ENCODE assay signal across 16 cellular contexts in the genomic region with DNA sequence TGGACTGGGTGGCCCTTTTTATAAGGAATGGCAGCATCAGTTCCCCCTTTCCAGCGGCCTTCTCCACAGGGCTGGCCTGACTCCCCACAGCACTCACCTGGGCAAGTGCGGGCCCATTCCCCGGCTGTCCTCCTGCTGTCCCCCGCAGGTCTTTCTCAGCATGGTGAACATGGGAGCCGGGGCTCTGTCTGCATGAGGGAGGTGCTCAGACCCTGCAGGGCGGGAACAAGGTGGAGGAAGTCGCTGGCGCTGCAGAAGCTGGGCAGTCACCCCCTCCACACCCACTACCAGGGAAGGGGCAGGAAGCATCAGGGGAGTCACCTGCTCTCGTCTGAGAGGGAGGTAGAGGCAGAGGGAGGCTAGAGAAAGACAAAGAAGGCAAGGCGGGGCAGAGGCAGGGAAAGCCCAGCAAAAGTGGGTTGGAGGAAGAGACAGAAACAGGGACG. TPM values are rescaled to one million over a fixed set of nuclear protein-coding genes. Genes with fewer than 3 reads are reported as not detected.
DNase-seq lines count a peak whose midpoint lies in the region; ATAC-seq, FAIRE-seq and TF ChIP-seq lines count a peak whose summit lies in the region.
"Had no signal": no experiment of that assay in that cellular context is flagged by ENCODE, and none has a peak within 500 bp of the region (broad histone marks: within the 10 kb centered on the region; RNA-seq: fewer than 3 reads in every experiment).

No MANE protein-coding gene starts in this region.

- no peak overlapping the region for H3K4me3 Mint-ChIP-seq in GM23338
- H3K4me3 Mint-ChIP-seq: CD8-positive, alpha-beta T cell had no signal

- no peak overlapping the region for H3K27ac ChIP-seq in GM23338 (ENCODE audit: low read depth)
- no peak overlapping the region for H3K27ac ChIP-seq in HCT116 (ENCODE audit: low read depth, low read length)
- no peak overlapping the region for H3K27ac ChIP-seq in H1 (ENCODE audit: low read depth, low read length)
- H3K27ac ChIP-seq in rectal smooth muscle tissue (ENCODE audit: low read depth, low read length) = peak overlapping the region; percentile 27
- H3K27ac ChIP-seq: A549, C4-2B, HL-60 had no signal

- H4K91ac ChIP-seq in H1 (replicated peaks; ENCODE audit: insufficient read length, low read length) = no peak overlapping the region

- H3K23ac ChIP-seq in H1 (ENCODE audit: insufficient read length) = no peak overlapping the region

- TF ChIP-seq POLR2A in HCT116 (IDR thresholded peaks at IDR 0.05; ENCODE audit: borderline replicate concordance, extremely low read depth, insufficient read depth, insufficient read length) (no peak), H1 (IDR thresholded peaks at IDR 0.05; ENCODE audit: control extremely low read depth in 1 of 2, low read depth in 2 of 2, low read length in 2 of 2) (no peak)

- 0 out of 2 replicates have a peak overlapping the region, but pooled peaks have one; percentile 2 for H2BK12ac ChIP-seq in H1 (ENCODE audit: low read depth, low read length)

- WGBS in H1 (ENCODE audit: extremely low coverage in 1 of 2, insufficient coverage in 1 of 2, insufficient read length in 1 of 2, insufficient replicate concordance in 2 of 2, low coverage in 1 of 2, low lambda C conversion rate in 2 of 2, missing lambda C conversion rate in 1 of 2), 2 experiments = 71% methylated on average over 11 of the region's 11 CpGs; no CpG with 5 or more reads in 1 of the 2 experiments

- H3K36me3 Mint-ChIP-seq in GM23338 (ENCODE audit: low read depth) = no peaks in the 10 kb centered on the region; the same call in 2 of the 3 replicates

- H3K27me3 ChIP-seq in GM23338 (ENCODE audit: insufficient read depth) (peaks cover 28% of the 10 kb centered on the region), HCT116 (ENCODE audit: insufficient read depth, low read length) (no peaks in the 10 kb centered on the region), H1 (replicated peaks in 1 of 4; ENCODE audit: control insufficient read depth in 3 of 4, extremely low read depth in 1 of 4, insufficient read depth in 3 of 4, low read length in 3 of 4) (peaks cover 4 to 24% (median 17%) of the 10 kb centered on the region in 4 experiments), rectal smooth muscle tissue (ENCODE audit: control insufficient read depth, insufficient read depth, low read length) (no peaks in the 10 kb centered on the region)
- H3K27me3 ChIP-seq: BE2C had no signal

- FAIRE-seq in H1 (lab: Jason Lieb, UNC) = no peak
- FAIRE-seq: A549, D721Med, GM12878, K562 had no signal

- H3K4me2 ChIP-seq in GM23338 = no peak overlapping the region
- H3K4me2 ChIP-seq in HCT116 (ENCODE audit: low read length) = no peak overlapping the region
- H3K4me2 ChIP-seq in H1 (ENCODE audit: insufficient read depth in 1 of 2, low read depth in 2 of 2, low read length in 2 of 2) = no peak overlapping the region; a peak in 1 of 4 replicates
- H3K4me2 ChIP-seq: A549 had no signal

- H3K4me3 ChIP-seq in GM23338 = no peak overlapping the region
- no peak overlapping the region for H3K4me3 ChIP-seq in HCT116 (replicated peaks in 1 of 2; ENCODE audit: low read depth in 1 of 2, low read length in 2 of 2)
- H3K4me3 ChIP-seq in H1 (ENCODE audit: extremely low read depth in 1 of 4, insufficient read depth in 2 of 4, low read depth in 3 of 4, low read length in 4 of 4) = no peak overlapping the region
- H3K4me3 ChIP-seq in rectal smooth muscle tissue (ENCODE audit: low read length) = no peak overlapping the region
- H3K4me3 ChIP-seq: A549, GM12878, K562 had no signal

- no peak overlapping the region for H3K27ac Mint-ChIP-seq in GM23338
- H3K27ac Mint-ChIP-seq: CD8-positive, alpha-beta T cell had no signal

- H3K18ac ChIP-seq in H1 (ENCODE audit: extremely low read depth, low read length) = peak overlapping the region; percentile 19; the same call in 1 of the 2 replicates

- intact Hi-C loops in HCT116 (cut with micrococcal nuclease) = no loop called here

- H3K14ac ChIP-seq in H1 (ENCODE audit: insufficient read length) = no peak overlapping the region

- TF ChIP-seq CTCF in GM23338 (conservative IDR thresholded peaks at IDR 0.05; ENCODE audit: low read depth in 2 of 2) (no peak), HCT116 (IDR thresholded peaks at IDR 0.05 in 2 of 3, conservative IDR thresholded peaks at IDR 0.05 in 1 of 3; ENCODE audit: borderline replicate concordance in 1 of 3, insufficient read depth in 1 of 3, low read depth in 2 of 3, low read length in 2 of 3) (no peak), H1 (IDR thresholded peaks at IDR 0.05; ENCODE audit: control extremely low read depth in 1 of 3, insufficient read depth in 1 of 3, low read depth in 1 of 3, low read length in 3 of 3) (no peak)

- H2BK15ac ChIP-seq in H1 (ENCODE audit: low read length) = no peak overlapping the region; the same call in 1 of the 2 replicates

- TF ChIP-seq RAD21 in HCT116 (IDR thresholded peaks at IDR 0.05; ENCODE audit: low read depth) = no peak
- no peak for TF ChIP-seq RAD21 in H1 (IDR thresholded peaks at IDR 0.05 in 1 of 2, conservative IDR thresholded peaks at IDR 0.05 in 1 of 2; ENCODE audit: low read depth in 2 of 2, low read length in 2 of 2)

- H3K9me3 Mint-ChIP-seq in GM23338 = peaks cover 3% of the 10 kb centered on the region; the same call in 2 of the 3 replicates
- H3K9me3 Mint-ChIP-seq: CD8-positive, alpha-beta T cell had no signal

- peaks cover 6% of the 10 kb centered on the region; the same call in 1 of the 2 replicates for H3K23me2 ChIP-seq in H1 (ENCODE audit: low read depth, low read length)

- peaks cover 34% of the 10 kb centered on the region for H3K27me3 Mint-ChIP-seq in GM23338 (ENCODE audit: insufficient read depth, low read depth, poor library complexity)

- H3K4me1 Mint-ChIP-seq in GM23338 = peaks cover 13% of the 10 kb centered on the region

- H2BK5ac ChIP-seq in H1 (ENCODE audit: low read depth, low read length) = peak overlapping the region; percentile 60; the same call in 1 of the 2 replicates

- no peak overlapping the region for H2AK5ac ChIP-seq in H1 (ENCODE audit: low read depth, low read length)

- H4K20me1 ChIP-seq in GM23338 (replicated peaks; ENCODE audit: insufficient read depth) = no peaks in the 10 kb centered on the region
- H4K20me1 ChIP-seq in HCT116 (ENCODE audit: insufficient read depth) = no peaks in the 10 kb centered on the region
- H4K20me1 ChIP-seq in H1 (replicated peaks in 1 of 2; ENCODE audit: control insufficient read depth in 1 of 2, insufficient read depth in 2 of 2, low read length in 2 of 2) = no peaks in the 10 kb centered on the region

- H3K79me1 ChIP-seq in H1 (ENCODE audit: low read depth, low read length) = no peaks in the 10 kb centered on the region

- no peak overlapping the region for H2BK120ac ChIP-seq in H1 (replicated peaks; ENCODE audit: low read depth, low read length)

- H3K9ac ChIP-seq in HCT116 (ENCODE audit: low read length) (no peak overlapping the region), H1 (replicated peaks in 1 of 4; ENCODE audit: extremely low read depth in 1 of 4, low read depth in 3 of 4, low read length in 3 of 4) (no peak overlapping the region), rectal smooth muscle tissue (ENCODE audit: low read length) (no peak overlapping the region)

- no peak overlapping the region; the same call in 1 of the 2 replicates for H2AFZ ChIP-seq in GM23338
- H2AFZ ChIP-seq in HCT116 (ENCODE audit: low read depth, low read length, poor library complexity, severe bottlenecking) = no peak overlapping the region
- no peak overlapping the region for H2AFZ ChIP-seq in H1 (ENCODE audit: low read length)

- H2BK20ac ChIP-seq in H1 (ENCODE audit: low read length) = no peak overlapping the region

- RAD21 ChIA-PET in HCT116 (lab: Charles Lee; ENCODE audit: low non-redundant PET in 1 of 2, low total read pairs in 2 of 2, uncharacterized antibody in 2 of 2, unreplicated experiment in 2 of 2) = no interaction called here

- no TSS peak for BruUV-seq in HCT116 (replicated peaks; lab: Mats Ljungman, UMichigan)

- H3K4ac ChIP-seq in H1 (replicated peaks; ENCODE audit: insufficient read length, low read depth, low read length) = no peak overlapping the region

- H3K9me3 ChIP-seq in HCT116 (ENCODE audit: control insufficient read depth in 1 of 2, insufficient read depth in 1 of 2, low read depth in 1 of 2, low read length in 2 of 2) (no peaks in the 10 kb centered on the region), H1 (ENCODE audit: insufficient read depth in 2 of 2, low read depth in 1 of 2, low read length in 1 of 2) (no peaks in the 10 kb centered on the region)
- H3K9me3 ChIP-seq: A549, BE2C had no signal

- H4K5ac ChIP-seq in H1 (ENCODE audit: insufficient read length, low read depth, low read length) = no peak overlapping the region

- H3K79me2 ChIP-seq in GM23338 (replicated peaks; ENCODE audit: insufficient read depth) (no peaks in the 10 kb centered on the region), HCT116 (ENCODE audit: insufficient read depth, low read length) (no peaks in the 10 kb centered on the region), H1 (ENCODE audit: control insufficient read depth in 1 of 2, insufficient read depth in 2 of 2, low read length in 2 of 2) (no peaks in the 10 kb centered on the region)

- H3K9me2 ChIP-seq in GM23338 (ENCODE audit: insufficient read depth) (no peaks in the 10 kb centered on the region), HCT116 (ENCODE audit: insufficient read depth) (no peaks in the 10 kb centered on the region)

- H3K4me1 ChIP-seq in GM23338 (ENCODE audit: insufficient read depth) (peaks cover 4% of the 10 kb centered on the region; the same call in 1 of the 2 replicates), HCT116 (ENCODE audit: control insufficient read depth in 1 of 2, insufficient read depth in 2 of 2, low read length in 2 of 2) (no peaks in the 10 kb centered on the region), H1 (replicated peaks in 1 of 4; ENCODE audit: control insufficient read depth in 3 of 4, insufficient read depth in 4 of 4, low read length in 3 of 4) (peaks cover 0 to 7% (median 5%) of the 10 kb centered on the region in 4 experiments; a peak in 5 of 7 replicates), rectal smooth muscle tissue (ENCODE audit: control insufficient read depth, insufficient read depth, low read length) (peaks cover 24% of the 10 kb centered on the region)
- H3K4me1 ChIP-seq: A549, BE2C had no signal

- H3F3A ChIP-seq in GM23338 (replicated peaks; ENCODE audit: low read depth) = no peaks in the 10 kb centered on the region

- no peak overlapping the region for H3K56ac ChIP-seq in H1 (replicated peaks; ENCODE audit: insufficient read length, low read depth, low read length)

- DNase-seq in GM23338 (ENCODE audit: low spot score) (peak; percentile 31), HCT116 (ENCODE audit: low read depth, low spot score) (no peak), H1 (ENCODE audit: low read depth in 1 of 2, low spot score in 2 of 2) (no peak), activated gamma-delta T cell treated with Interleukin-2 at 50 U/mL for 16 hours (no peak), cortex of kidney (lab: John Stamatoyannopoulos, UW) (no peak), nucleus accumbens (lab: John Stamatoyannopoulos, UW) (no peak)
- DNase-seq: BE2C; CD8-positive, alpha-beta T cell; COR-L47 had no signal

- ATAC-seq in GM23338 (peak; percentile 38), HCT116 (0 out of 2 replicates have a peak, but pooled peaks have one; percentile 10)
- ATAC-seq: A549; CD8-positive, alpha-beta T cell; GM12878; K562 had no signal

- POLR2A ChIA-PET in HCT116 (lab: Charles Lee) = no interaction called here
- POLR2A ChIA-PET in H1 (lab: Charles Lee; ENCODE audit: partially characterized antibody) = interaction anchor here (0.8 to 2.0 kb wide), 3 partner anchors 11 to 24 kb away, joined by 4 to 5 read pairs (median 5); a partner anchor contains a TSS

- TF ChIP-seq EP300 in H1 (IDR thresholded peaks at IDR 0.05; ENCODE audit: borderline replicate concordance in 1 of 2, low read depth in 2 of 2, low read length in 2 of 2) = no peak

- no peaks in the 10 kb centered on the region for H3K36me3 ChIP-seq in GM23338 (ENCODE audit: insufficient read depth)
- H3K36me3 ChIP-seq in HCT116 (ENCODE audit: control insufficient read depth in 1 of 2, insufficient read depth in 2 of 2, low read length in 2 of 2) = no peaks in the 10 kb centered on the region
- H3K36me3 ChIP-seq in H1 (ENCODE audit: control insufficient read depth in 2 of 4, insufficient read depth in 4 of 4, low read length in 3 of 4) = no peaks in the 10 kb centered on the region
- no peaks in the 10 kb centered on the region for H3K36me3 ChIP-seq in rectal smooth muscle tissue (ENCODE audit: control insufficient read depth, insufficient read depth, low read length)
- H3K36me3 ChIP-seq: BE2C had no signal

- CTCF ChIA-PET in HCT116 (lab: Charles Lee) (no interaction called here), H1 (lab: Charles Lee; ENCODE audit: partially characterized antibody) (interaction anchor here (0.6 to 1.5 kb wide), 2 partner anchors 9 to 136 kb away, joined by 3 to 5 read pairs; no protein-coding TSS in a partner anchor)

- no peak overlapping the region for H4K8ac ChIP-seq in H1 (ENCODE audit: extremely low read depth, insufficient read depth, low read length)

RNA-seq across cellular contexts. Expression of a gene that starts 12.2 kb away (rescaled TPM):
- total RNA-seq in GM23338 (2014; rRNA removed; shearing (Covaris generic)) = 76.3 and 85.5 TPM in 2 replicates
- polyA plus RNA-seq in GM23338 (2016; fragmentation: Nextera tagmentation; extraction: Ambion mirVana) (38.8 and 42.7 TPM in 2 replicates), H1 (2011; rRNA removed) (32.6 and 58.9 TPM in 2 replicates)
- total RNA-seq in HCT116 (2021; ENCODE audit: unreplicated experiment) = 47.8 TPM
- polyA plus RNA-seq in HCT116 (2012) = 31.0 and 34.8 TPM in 2 replicates
- total RNA-seq in H1 (2021; fragmentation: NEBNext Ultra II Directional; extraction: Animal tissue kit (Norgen Biotek cat#: 25700)) = 35.2 and 36.3 TPM in 2 replicates
- 46.1 TPM for polyA plus RNA-seq in H1 (2011; cell fraction: cytosol; rRNA removed)
- 114 TPM for polyA plus RNA-seq in H1 (2011; cell fraction: nucleus; rRNA removed)
- polyA plus RNA-seq in H1 (2012, experiment 1 of 2) = 23.0 to 32.3 TPM (median 28.2 TPM) in 4 replicates
- 22.4 TPM for polyA plus RNA-seq in H1 (2012, experiment 2 of 2)
- polyA plus RNA-seq in H1 (2013, experiment 1 of 2) = 34.8 TPM
- polyA plus RNA-seq in H1 (2013, experiment 2 of 2) = 33.0 TPM
- 2.3 and 2.4 TPM in 2 replicates for polyA minus RNA-seq in H1 (2011; rRNA and poly(A)+ RNA removed)
- polyA minus RNA-seq in H1 (2011; cell fraction: cytosol; rRNA and poly(A)+ RNA removed) = 13.8 TPM
- 35.0 TPM for polyA minus RNA-seq in H1 (2011; cell fraction: nucleus; rRNA and poly(A)+ RNA removed)

RNA-seq across cellular contexts. Expression of a gene that starts 24.1 kb away (rescaled TPM):
- total RNA-seq in GM23338 (2014; rRNA removed; shearing (Covaris generic)) = 17.0 and 29.7 TPM in 2 replicates
- 35.9 and 36.3 TPM in 2 replicates for polyA plus RNA-seq in GM23338 (2016; fragmentation: Nextera tagmentation; extraction: Ambion mirVana)
- 53.4 TPM for total RNA-seq in HCT116 (2021; ENCODE audit: unreplicated experiment)
- polyA plus RNA-seq in HCT116 (2012) = 28.7 and 32.4 TPM in 2 replicates
- total RNA-seq in H1 (2021; fragmentation: NEBNext Ultra II Directional; extraction: Animal tissue kit (Norgen Biotek cat#: 25700)) = 30.4 and 33.8 TPM in 2 replicates
- polyA plus RNA-seq in H1 (2011; rRNA removed) = 23.5 and 29.4 TPM in 2 replicates
- 35.7 TPM for polyA plus RNA-seq in H1 (2011; cell fraction: cytosol; rRNA removed)
- 41.3 TPM for polyA plus RNA-seq in H1 (2011; cell fraction: nucleus; rRNA removed)
- 23.2 to 32.3 TPM (median 29.4 TPM) in 4 replicates for polyA plus RNA-seq in H1 (2012, experiment 1 of 2)
- polyA plus RNA-seq in H1 (2012, experiment 2 of 2) = 29.2 TPM
- polyA plus RNA-seq in H1 (2013, experiment 1 of 2) = 23.9 TPM
- 24.4 TPM for polyA plus RNA-seq in H1 (2013, experiment 2 of 2)
- 23.3 and 23.4 TPM in 2 replicates for polyA minus RNA-seq in H1 (2011; rRNA and poly(A)+ RNA removed)
- polyA minus RNA-seq in H1 (2011; cell fraction: cytosol; rRNA and poly(A)+ RNA removed) = 7.9 TPM
- polyA minus RNA-seq in H1 (2011; cell fraction: nucleus; rRNA and poly(A)+ RNA removed) = 37.9 TPM
